In genomic region chr1:41498391-41498790, GRCh38 we compare ENCODE assay signal across 16 cellular contexts. TPM values are rescaled to one million over a fixed set of nuclear protein-coding genes. Genes with fewer than 3 reads are reported as not detected.
A peak's percentile ranks its signal among the peaks of the same experiment; 100 is the strongest.
DNase-seq lines count a peak whose midpoint lies in the region; ATAC-seq and TF ChIP-seq lines count a peak whose summit lies in the region.
"Had no signal": no experiment of that assay in that cellular context is flagged by ENCODE, and none has a peak within 500 bp of the region (broad histone marks: within the 10 kb centered on the region; RNA-seq: fewer than 3 reads in every experiment).

No MANE protein-coding gene starts in this region.

- no peaks in the 10 kb centered on the region for H3K36me3 ChIP-seq in BLaER1 treated with 17β-estradiol and CSF1 and Interleukin-3, amounts not matched to agents 10 nM and 100 nM
- H3K36me3 ChIP-seq in psoas muscle (ENCODE audit: insufficient read depth in 1 of 2, low read depth in 1 of 2), result no peaks in the 10 kb centered on the region
- H3K36me3 ChIP-seq: colonic mucosa had no signal

- peak overlapping the region; percentile 13 to 73 (median 64); a peak in 20 of 22 replicates for H3K4me2 ChIP-seq in BLaER1 treated with 17β-estradiol and CSF1 and Interleukin-3, amounts not matched to agents 10 nM and 100 nM
- H3K4me2 ChIP-seq: KMS-11 had no signal

- ATAC-seq in psoas muscle, result no peak

- WGBS in psoas muscle, 3 donors, result 54 to 83% (median 68%) methylated on average over 5 of the region's 5 CpGs

- intact Hi-C loops in psoas muscle (cut with DNase I), result no loop called here

- peaks cover 13 to 53% (median 40%) of the 10 kb centered on the region in 10 experiments; a peak in 19 of 20 replicates for H3K4me1 ChIP-seq in BLaER1 treated with 17β-estradiol and CSF1 and Interleukin-3, amounts not matched to agents 10 nM and 100 nM
- peaks cover 61% of the 10 kb centered on the region for H3K4me1 ChIP-seq in psoas muscle

- H4K20me1 ChIP-seq in BLaER1 treated with 17β-estradiol and CSF1 and Interleukin-3, amounts not matched to agents 10 nM and 100 nM, result peaks cover 0 to 7% (median 0%) of the 10 kb centered on the region in 11 experiments; a peak in 3 of 22 replicates

- no peaks in the 10 kb centered on the region for H3K36me3 Mint-ChIP-seq in glutamatergic neuron (ENCODE audit: unreplicated experiment)
- H3K36me3 Mint-ChIP-seq: activated naive CD8-positive, alpha-beta T cell had no signal

- H3K4me3 ChIP-seq in BLaER1 treated with 17β-estradiol and CSF1 and Interleukin-3, amounts not matched to agents 10 nM and 100 nM, result no peak overlapping the region
- H3K4me3 ChIP-seq in psoas muscle, result no peak overlapping the region
- H3K4me3 ChIP-seq: colonic mucosa had no signal

- no peak overlapping the region for H3K27ac ChIP-seq in BLaER1 treated with 17β-estradiol and CSF1 and Interleukin-3, amounts not matched to agents 10 nM and 100 nM
- peak overlapping the region; percentile 40 for H3K27ac ChIP-seq in epithelial cell of prostate
- peak overlapping the region; percentile 93 for H3K27ac ChIP-seq in psoas muscle
- H3K27ac ChIP-seq: KMS-11 had no signal

- no peak overlapping the region for H3K4me3 Mint-ChIP-seq in glutamatergic neuron (ENCODE audit: unreplicated experiment)
- H3K4me3 Mint-ChIP-seq: activated naive CD8-positive, alpha-beta T cell; T-helper 2 cell treated with Interferon-gamma antibody and Interleukin-4, amounts not matched to agents 5 μg/mL and 100 μg/mL, for 36 hours had no signal

- H3K4me1 Mint-ChIP-seq in glutamatergic neuron (ENCODE audit: low read depth, unreplicated experiment), result peaks cover 13% of the 10 kb centered on the region

- peaks cover 16 to 25% (median 21%) of the 10 kb centered on the region in 11 experiments for H3K27me3 ChIP-seq in BLaER1 treated with 17β-estradiol and CSF1 and Interleukin-3, amounts not matched to agents 10 nM and 100 nM
- H3K27me3 ChIP-seq in psoas muscle (ENCODE audit: insufficient read depth in 3 of 3, low read length in 2 of 3), result no peaks in the 10 kb centered on the region
- H3K27me3 ChIP-seq: colonic mucosa had no signal

- TF ChIP-seq CTCF in psoas muscle (IDR thresholded peaks at IDR 0.05) (no peak), glutamatergic neuron (IDR thresholded peaks at IDR 0.05; ENCODE audit: partially characterized antibody, unreplicated experiment) (no peak)

- H3K9me3 ChIP-seq in BLaER1 treated with 17β-estradiol and CSF1 and Interleukin-3, amounts not matched to agents 10 nM and 100 nM (replicated peaks in 1 of 11), result no peaks in the 10 kb centered on the region
- H3K9me3 ChIP-seq in psoas muscle, result no peaks in the 10 kb centered on the region
- H3K9me3 ChIP-seq: colonic mucosa had no signal

- H3K9me3 Mint-ChIP-seq in glutamatergic neuron (ENCODE audit: unreplicated experiment), result no peaks in the 10 kb centered on the region
- H3K9me3 Mint-ChIP-seq: T-helper 2 cell treated with Interferon-gamma antibody and Interleukin-4, amounts not matched to agents 5 μg/mL and 100 μg/mL, for 36 hours had no signal

- H3K27me3 Mint-ChIP-seq in glutamatergic neuron (ENCODE audit: unreplicated experiment), result peaks cover 14% of the 10 kb centered on the region

- peak; percentile 52 for DNase-seq in RKO (ENCODE audit: low spot score)
- no peak for DNase-seq in epithelial cell of prostate (ENCODE audit: low read depth, low spot score)
- no peak for DNase-seq in psoas muscle
- DNase-seq in iPS-NIHi11 (ENCODE audit: low spot score), result no peak
- DNase-seq in glutamatergic neuron, result no peak
- no peak for DNase-seq in stimulated activated CD4-positive, alpha-beta T cell treated with anti-CD3 and anti-CD28 coated beads, Interleukin-2, amount 100 ng/mL, for 24 hours
- DNase-seq in HCEC 1CT, result no peak
- DNase-seq: C1 segment of cervical spinal cord, nucleus accumbens had no signal

- 0 out of 22 replicates have a peak overlapping the region, but pooled peaks of 1 of the 11 experiments have one; percentile 1 for H3K9ac ChIP-seq in BLaER1 treated with 17β-estradiol and CSF1 and Interleukin-3, amounts not matched to agents 10 nM and 100 nM
- H3K9ac ChIP-seq: KMS-11 had no signal

- no peak overlapping the region for H3K27ac Mint-ChIP-seq in glutamatergic neuron (ENCODE audit: unreplicated experiment)
- H3K27ac Mint-ChIP-seq: activated naive CD8-positive, alpha-beta T cell; T-helper 2 cell treated with Interferon-gamma antibody and Interleukin-4, amounts not matched to agents 5 μg/mL and 100 μg/mL, for 36 hours had no signal

RNA-seq across cellular contexts. Expression of gene EDN2, which starts 13.9 kb away (rescaled TPM):
- total RNA-seq in psoas muscle (not detected), glutamatergic neuron (ENCODE audit: unreplicated experiment) (not detected)
- polyA plus RNA-seq in psoas muscle, result under 1 TPM in 2 of 3 donors, not detected in 1; 0.03 to 0.10 TPM
- total RNA-seq: activated CD8-positive, alpha-beta memory T cell treated with anti-CD3 and anti-CD28 coated beads for 36 hours; kidney epithelial cell had no signal

Comparison
In these comparisons a context has a peak if more than half of its experiments do, and no peak if none do; other contexts are left out.
1. H3K27ac ChIP-seq: peak in epithelial cell of prostate (single experiment) and psoas muscle (single experiment); none in BLaER1 treated with 17β-estradiol and CSF1 and Interleukin-3, amounts not matched to agents 10 nM and 100 nM (0 of 11).